Comparison of ENCODE assay signal across 16 cellular contexts in genomic region chr3:11005686-11006256, GRCh38. TPM values are rescaled to one million over a fixed set of nuclear protein-coding genes. Genes with fewer than 3 reads are reported as not detected.
"Had no signal": no experiment of that assay in that cellular context is flagged by ENCODE, and none has a peak within 500 bp of the region (broad histone marks: within the 10 kb centered on the region; RNA-seq: fewer than 3 reads in every experiment).

No MANE protein-coding gene starts in this region.

- H3K36me3 Mint-ChIP-seq: type B pancreatic cell had no signal

- H3K4me2 ChIP-seq: smooth muscle cell had no signal

- H3K27me3 ChIP-seq: adrenal gland, ovary had no signal

- H3K27ac Mint-ChIP-seq: activated T-helper 2 cell treated with anti-CD3 and anti-CD28 coated beads, Interferon-gamma antibody, Interleukin-2, Interleukin-4, amounts not matched to agents 10 μg/mL and 5 μg/mL and 100 μg/mL, durations not matched to agents 14 hours and 24 hours and 36 hours; type B pancreatic cell had no signal

- H3K9me3 ChIP-seq: adrenal gland, left ventricle myocardium inferior, ovary had no signal

- H3K9me3 Mint-ChIP-seq: activated T-helper 2 cell treated with anti-CD3 and anti-CD28 coated beads, Interferon-gamma antibody, Interleukin-2, Interleukin-4, amounts not matched to agents 10 μg/mL and 5 μg/mL and 100 μg/mL, durations not matched to agents 14 hours and 24 hours and 36 hours; type B pancreatic cell had no signal

- H3K4me1 ChIP-seq: adrenal gland had no signal

- DNase-seq: activated naive CD4-positive, alpha-beta T cell treated with anti-CD3 and anti-CD28 coated beads, Interleukin-2, amount 50 U/mL, for 16 hours; adrenal gland; brain microvascular endothelial cell; effector memory CD4-positive, alpha-beta T cell; foreskin fibroblast; head of caudate nucleus; left ventricle myocardium inferior; mesendoderm; ovary; T-helper 2 cell had no signal

- H3K4me3 Mint-ChIP-seq: type B pancreatic cell had no signal

- H3K36me3 ChIP-seq: adrenal gland, brain microvascular endothelial cell, left ventricle myocardium inferior, ovary had no signal

- H3K4me3 ChIP-seq: adrenal gland, coronary artery, left ventricle myocardium inferior, ovary, smooth muscle cell had no signal

- H3K27ac ChIP-seq: adrenal gland, brain microvascular endothelial cell, coronary artery, left ventricle myocardium inferior, ovary had no signal

RNA-seq across cellular contexts. Expression of gene SLC6A1, which starts 13.2 kb away (rescaled TPM):
- total RNA-seq: activated T-helper 2 cell treated with anti-CD3 and anti-CD28 coated beads, Interferon-gamma antibody, Interleukin-2, Interleukin-4, amounts not matched to agents 10 μg/mL and 5 μg/mL and 100 μg/mL, durations not matched to agents 14 hours and 24 hours and 36 hours; epithelial cell of proximal tubule; renal cortical epithelial cell had no signal
